Comparison of ENCODE assay signal across 16 cellular contexts in genomic region chr3:77535116-77535515, GRCh38.
DNase-seq lines count a peak whose midpoint lies in the region; ATAC-seq, FAIRE-seq and TF ChIP-seq lines count a peak whose summit lies in the region.
"Had no signal": no experiment of that assay in that cellular context is flagged by ENCODE, and none has a peak within 500 bp of the region (broad histone marks: within the 10 kb centered on the region; RNA-seq: fewer than 3 reads in every experiment).

No MANE protein-coding gene starts in this region.

- H2BK15ac ChIP-seq in H1 (ENCODE audit: low read length), result no peak overlapping the region

- no peak overlapping the region for H4K5ac ChIP-seq in H1 (ENCODE audit: insufficient read length, low read depth, low read length)

- H4K20me1 ChIP-seq in HepG2 (ENCODE audit: insufficient read depth, low read length), result no peaks in the 10 kb centered on the region
- no peaks in the 10 kb centered on the region for H4K20me1 ChIP-seq in H1 (replicated peaks in 1 of 2; ENCODE audit: control insufficient read depth in 1 of 2, insufficient read depth in 2 of 2, low read length in 2 of 2)
- H4K20me1 ChIP-seq: BLaER1 had no signal

- FAIRE-seq in HepG2 (lab: Jason Lieb, UNC) (no peak), H1 (lab: Jason Lieb, UNC) (no peak)
- FAIRE-seq: GM12878 had no signal

- H3K27me3 ChIP-seq in HepG2 (ENCODE audit: control insufficient read depth in 1 of 2, insufficient read depth in 2 of 2, low read length in 2 of 2), result no peaks in the 10 kb centered on the region
- no peaks in the 10 kb centered on the region for H3K27me3 ChIP-seq in right lobe of liver
- H3K27me3 ChIP-seq in H1 (replicated peaks in 1 of 4; ENCODE audit: control insufficient read depth in 3 of 4, extremely low read depth in 1 of 4, insufficient read depth in 3 of 4, low read length in 3 of 4), result no peaks in the 10 kb centered on the region
- H3K27me3 ChIP-seq: BLaER1 had no signal

- H3K23ac ChIP-seq in H1 (ENCODE audit: insufficient read length), result no peak overlapping the region

- ATAC-seq in HepG2 (no peak), right lobe of liver (no peak), HG03439 (IDR thresholded peaks at IDR 0.05; ENCODE audit: unreplicated experiment) (no peak), HG03139 (IDR thresholded peaks at IDR 0.05; ENCODE audit: unreplicated experiment) (no peak)
- ATAC-seq: GM12878 had no signal

- no peak overlapping the region for H3K18ac ChIP-seq in H1 (ENCODE audit: extremely low read depth, low read length)

- TF ChIP-seq CTCF in HepG2 (CRISPR knock-in tag; IDR thresholded peaks at IDR 0.05), result no peak
- no peak for TF ChIP-seq CTCF in right lobe of liver (IDR thresholded peaks at IDR 0.05)
- no peak for TF ChIP-seq CTCF in H1 (IDR thresholded peaks at IDR 0.05; ENCODE audit: control extremely low read depth in 1 of 3, insufficient read depth in 1 of 3, low read depth in 1 of 3, low read length in 3 of 3)

- H3K4me1 ChIP-seq in HepG2 (ENCODE audit: insufficient read depth, low read length) (peaks cover 11% of the 10 kb centered on the region; the same call in 1 of the 2 replicates), right lobe of liver (no peaks in the 10 kb centered on the region), H1 (replicated peaks in 1 of 4; ENCODE audit: control insufficient read depth in 3 of 4, insufficient read depth in 4 of 4, low read length in 3 of 4) (0 out of 7 replicates have a peak, but pooled peaks cover 0 to 2% (median 0%) of the 10 kb centered on the region in 4 experiments)
- H3K4me1 ChIP-seq: BLaER1 had no signal

- no peak overlapping the region for H3K27ac ChIP-seq in HepG2 (ENCODE audit: extremely low read length, insufficient read depth, low read length)
- no peak overlapping the region for H3K27ac ChIP-seq in right lobe of liver
- no peak overlapping the region for H3K27ac ChIP-seq in H1 (ENCODE audit: low read depth, low read length)
- H3K27ac ChIP-seq: 22Rv1, BLaER1 had no signal

- H3K4me2 ChIP-seq in HepG2 (ENCODE audit: low read depth, low read length) (no peak overlapping the region), H1 (ENCODE audit: insufficient read depth in 1 of 2, low read depth in 2 of 2, low read length in 2 of 2) (no peak overlapping the region)
- H3K4me2 ChIP-seq: BLaER1 had no signal

- in situ Hi-C loops in HepG2 (cut with HindIII; ENCODE audit: extremely low pct_ligation_motif_present, low pct_unique_long_range_greater_than_20kb), result no loop called here

- H2AK5ac ChIP-seq in H1 (ENCODE audit: low read depth, low read length), result no peak overlapping the region

- BruUV-seq in HepG2 (replicated peaks; lab: Mats Ljungman, UMichigan), result no TSS peak

- H3K79me1 ChIP-seq in H1 (ENCODE audit: low read depth, low read length), result no peaks in the 10 kb centered on the region

- H3K9ac ChIP-seq in HepG2 (ENCODE audit: insufficient read depth, low read depth, low read length) (no peak overlapping the region), H1 (replicated peaks in 1 of 4; ENCODE audit: extremely low read depth in 1 of 4, low read depth in 3 of 4, low read length in 3 of 4) (no peak overlapping the region)
- H3K9ac ChIP-seq: BLaER1 had no signal

- H3K36me3 ChIP-seq in HepG2 (replicated peaks in 1 of 2; ENCODE audit: control insufficient read depth in 1 of 2, insufficient read depth in 2 of 2, low read length in 2 of 2) (no peaks in the 10 kb centered on the region), right lobe of liver (no peaks in the 10 kb centered on the region), H1 (ENCODE audit: control insufficient read depth in 2 of 4, insufficient read depth in 4 of 4, low read length in 3 of 4) (no peaks in the 10 kb centered on the region)
- H3K36me3 ChIP-seq: BLaER1, HAP-1 had no signal

- H3K9me3 ChIP-seq in HepG2 (ENCODE audit: low read length) (no peaks in the 10 kb centered on the region), right lobe of liver (no peaks in the 10 kb centered on the region), H1 (ENCODE audit: insufficient read depth in 2 of 2, low read depth in 1 of 2, low read length in 1 of 2) (peaks cover 4% of the 10 kb centered on the region in 2 experiments; a peak in 1 of 4 replicates)
- H3K9me3 ChIP-seq: BLaER1, HAP-1 had no signal

- TF ChIP-seq EP300 in HepG2 (IDR thresholded peaks at IDR 0.05; ENCODE audit: low read depth in 2 of 2, low read length in 2 of 2) (no peak), HepG2 (CRISPR knock-in tag; IDR thresholded peaks at IDR 0.05; ENCODE audit: borderline replicate concordance) (no peak), H1 (IDR thresholded peaks at IDR 0.05; ENCODE audit: borderline replicate concordance in 1 of 2, low read depth in 2 of 2, low read length in 2 of 2) (no peak)

- H4K8ac ChIP-seq in H1 (ENCODE audit: extremely low read depth, insufficient read depth, low read length), result no peak overlapping the region

- no peak overlapping the region for H2BK20ac ChIP-seq in H1 (ENCODE audit: low read length)

- H3K4me3 ChIP-seq in HepG2 (replicated peaks in 1 of 3; ENCODE audit: insufficient read depth in 1 of 3, low read depth in 2 of 3, low read length in 3 of 3), result no peak overlapping the region
- no peak overlapping the region for H3K4me3 ChIP-seq in right lobe of liver
- no peak overlapping the region for H3K4me3 ChIP-seq in H1 (ENCODE audit: extremely low read depth in 1 of 4, insufficient read depth in 2 of 4, low read depth in 3 of 4, low read length in 4 of 4)
- H3K4me3 ChIP-seq: BLaER1, GM12878, HAP-1 had no signal

- peaks cover 1% of the 10 kb centered on the region; the same call in 1 of the 2 replicates for H3K23me2 ChIP-seq in H1 (ENCODE audit: low read depth, low read length)

- CTCF ChIA-PET in HepG2 (lab: Yijun Ruan, JAX; ENCODE audit: low intra/inter-chr PET ratio, low total read pairs), result no interaction called here
- CTCF ChIA-PET in H1 (lab: Charles Lee; ENCODE audit: partially characterized antibody), result interaction anchor here (0.7 kb wide), 1 partner anchor 496 kb away, joined by 3 read pairs; no protein-coding TSS in a partner anchor

- H3K4ac ChIP-seq in H1 (replicated peaks; ENCODE audit: insufficient read length, low read depth, low read length), result no peak overlapping the region

- WGBS in HepG2 (ENCODE audit: low lambda C conversion rate), result 3% methylated on average over 2 of the region's 2 CpGs
- 52% methylated on average over 2 of the region's 2 CpGs for WGBS in right lobe of liver (ENCODE audit: insufficient coverage, low coverage, low lambda C conversion rate, missing lambda C conversion rate)
- 100% methylated on average over 2 of the region's 2 CpGs; no CpG with 5 or more reads in 1 of the 2 experiments for whole genome bisulfite sequencing in H1 (ENCODE audit: extremely low coverage in 1 of 2, insufficient coverage in 1 of 2, insufficient read length in 1 of 2, insufficient replicate concordance in 2 of 2, low coverage in 1 of 2, low lambda C conversion rate in 2 of 2, missing lambda C conversion rate in 1 of 2), 2 experiments

- POLR2A ChIA-PET in HepG2 (lab: Yijun Ruan, JAX), result no interaction called here
- POLR2A ChIA-PET in H1 (lab: Charles Lee; ENCODE audit: partially characterized antibody), result no interaction called here

- TF ChIP-seq RAD21 in HepG2 (CRISPR knock-in tag; IDR thresholded peaks at IDR 0.05) (no peak), H1 (IDR thresholded peaks at IDR 0.05 in 1 of 2, conservative IDR thresholded peaks at IDR 0.05 in 1 of 2; ENCODE audit: low read depth in 2 of 2, low read length in 2 of 2) (no peak)

- TF ChIP-seq POLR2A in HepG2 (IDR thresholded peaks at IDR 0.05; ENCODE audit: insufficient read depth in 1 of 2, low read depth in 2 of 2, low read length in 2 of 2) (no peak), right lobe of liver (IDR thresholded peaks at IDR 0.05) (no peak), H1 (IDR thresholded peaks at IDR 0.05; ENCODE audit: control extremely low read depth in 1 of 2, low read depth in 2 of 2, low read length in 2 of 2) (no peak)

- intact Hi-C loops in HepG2 (cut with micrococcal nuclease; ENCODE audit: unreplicated experiment), result no loop called here
- intact Hi-C loops in right lobe of liver (cut with DNase I), result no loop called here

- H3K56ac ChIP-seq in H1 (replicated peaks; ENCODE audit: insufficient read length, low read depth, low read length), result no peak overlapping the region

- no peak overlapping the region for H4K91ac ChIP-seq in H1 (replicated peaks; ENCODE audit: insufficient read length, low read length)

- no peak overlapping the region for H2BK12ac ChIP-seq in H1 (ENCODE audit: low read depth, low read length)

- H3K14ac ChIP-seq in H1 (ENCODE audit: insufficient read length), result no peak overlapping the region

- DNase-seq in DMS 273 (lab: John Stamatoyannopoulos, UW; ENCODE audit: unreplicated experiment), result peak; percentile 27
- DNase-seq in DMS 273 treated with DMSO at 0.1 percent for 48 hours (lab: John Stamatoyannopoulos, UW), result no peak
- DNase-seq in HepG2 (ENCODE audit: low spot score), result no peak
- DNase-seq in right lobe of liver, result no peak
- DNase-seq in H1 (ENCODE audit: low read depth in 1 of 2, low spot score in 2 of 2), result no peak
- DNase-seq in SKM-1 (lab: John Stamatoyannopoulos, UW; ENCODE audit: unreplicated experiment), result no peak
- DNase-seq: CD4-positive, alpha-beta memory T cell; DMS53; DND-41; EL had no signal

- H2BK5ac ChIP-seq in H1 (ENCODE audit: low read depth, low read length), result no peak overlapping the region

- H2BK120ac ChIP-seq in H1 (replicated peaks; ENCODE audit: low read depth, low read length), result no peak overlapping the region

- H2AFZ ChIP-seq in HepG2 (ENCODE audit: low read length), result no peak overlapping the region
- no peak overlapping the region for H2AFZ ChIP-seq in H1 (ENCODE audit: low read length)

- no peaks in the 10 kb centered on the region for H3K79me2 ChIP-seq in HepG2 (ENCODE audit: insufficient read depth, low read length)
- no peaks in the 10 kb centered on the region for H3K79me2 ChIP-seq in H1 (ENCODE audit: control insufficient read depth in 1 of 2, insufficient read depth in 2 of 2, low read length in 2 of 2)

TF ChIP-seq in HepG2, 621 proteins besides CTCF, POLR2A, EP300 and RAD21:
- TF ChIP-seq MAFF (IDR thresholded peaks at IDR 0.05; ENCODE audit: low read depth, low read length) (peak; percentile 74), MAFK (conservative IDR thresholded peaks at IDR 0.05 in 1 of 2, IDR thresholded peaks at IDR 0.05 in 1 of 2; ENCODE audit: low read length in 2 of 2) (peak; percentile 55 to 79), NFKB2 (CRISPR knock-in tag; IDR thresholded peaks at IDR 0.05; ENCODE audit: borderline replicate concordance) (no peak)
TF ChIP-seq in HepG2: peak in this region for 2.

TF ChIP-seq in H1, 55 proteins besides CTCF, POLR2A, EP300 and RAD21:
- peak; percentile 25; the same call in 1 of the 2 replicates for TF ChIP-seq MAFK (IDR thresholded peaks at IDR 0.05; ENCODE audit: low read depth, low read length)
- no peak for TF ChIP-seq RXRA (IDR thresholded peaks at IDR 0.05; ENCODE audit: insufficient read depth, low read depth, low read length)
